In the genomic region with DNA sequence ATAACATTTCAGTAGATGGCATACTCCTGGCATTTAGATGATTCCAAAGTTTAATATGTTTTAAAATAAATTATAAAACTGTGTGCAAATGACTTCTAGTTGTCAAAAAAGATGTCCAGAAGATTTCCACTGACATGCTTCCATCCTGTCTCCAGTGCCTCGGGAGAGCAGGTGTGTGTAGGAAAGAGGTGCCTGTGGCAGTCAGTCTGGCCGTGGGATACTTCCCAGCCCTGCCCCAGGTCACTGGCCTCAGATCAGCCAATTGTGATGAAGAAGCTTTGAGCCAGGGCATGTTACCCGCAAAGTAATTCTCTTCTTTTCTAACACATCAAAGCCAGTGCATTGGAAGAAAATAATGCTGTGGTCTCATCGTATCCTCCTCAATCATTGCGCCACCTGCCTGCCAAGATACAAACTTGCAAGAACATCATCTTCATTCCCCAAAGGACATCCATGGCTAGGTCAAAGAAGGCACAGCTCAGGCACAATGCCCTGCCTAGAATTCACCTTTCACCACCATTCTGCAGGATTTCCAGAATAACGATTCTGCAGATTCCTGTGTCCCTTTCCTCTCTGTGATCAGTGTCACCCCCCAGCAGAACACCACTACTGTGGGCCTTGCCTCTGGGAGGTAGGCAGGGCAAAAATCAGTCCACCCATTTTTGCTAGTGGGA, we compare ENCODE assay signal across 7 cellular contexts. TPM values are rescaled to one million over a fixed set of nuclear protein-coding genes. Genes with fewer than 3 reads are reported as not detected.
DNase-seq lines count a peak whose midpoint lies in the region; ATAC-seq and TF ChIP-seq lines count a peak whose summit lies in the region.

No MANE protein-coding gene starts in this region.

- peak; percentile 87 for ATAC-seq in GM23338
- peak; percentile 24 for ATAC-seq in effector memory CD8-positive, alpha-beta T cell (replicated peaks)

- H3K27me3 ChIP-seq in GM23338 (ENCODE audit: insufficient read depth), result peaks cover 28% of the 10 kb centered on the region
- peaks cover 15% of the 10 kb centered on the region for H3K27me3 ChIP-seq in neural cell (ENCODE audit: insufficient read depth, low read depth, low read length)

- TF ChIP-seq CTCF in GM23338 (conservative IDR thresholded peaks at IDR 0.05; ENCODE audit: low read depth in 2 of 2) (peak; percentile 78 to 94), neural cell (IDR thresholded peaks at IDR 0.05; ENCODE audit: poor library complexity, severe bottlenecking) (peak; percentile 71)

- TF ChIP-seq RAD21 in neural cell (conservative IDR thresholded peaks at IDR 0.05), result peak; percentile 70

- DNase-seq in DMS53 (lab: John Stamatoyannopoulos, UW) (peak; percentile 79), GM23338 (ENCODE audit: low spot score) (peak; percentile 90), RPMI7951 (ENCODE audit: low read depth) (peak; percentile 71), NCI-H1436 (lab: John Stamatoyannopoulos, UW) (no peak), NCI-H1930 (lab: John Stamatoyannopoulos, UW) (no peak)
- DNase-seq in effector memory CD8-positive, alpha-beta T cell, result peak in 2 of 3 experiments; percentile 17 to 21

- H3F3A ChIP-seq in GM23338 (replicated peaks; ENCODE audit: low read depth), result no peaks in the 10 kb centered on the region
- H3F3A ChIP-seq in neural cell (ENCODE audit: insufficient read depth, low read length, poor library complexity, severe bottlenecking), result no peaks in the 10 kb centered on the region

- H3K9me2 ChIP-seq in GM23338 (ENCODE audit: insufficient read depth), result 0 out of 2 replicates have a peak, but pooled peaks cover 3% of the 10 kb centered on the region
- H3K9me2 ChIP-seq in neural cell (ENCODE audit: insufficient read depth, low read length), result no peaks in the 10 kb centered on the region

- H3K9me3 Mint-ChIP-seq in GM23338, result peaks cover 27% of the 10 kb centered on the region
- no peaks in the 10 kb centered on the region for H3K9me3 Mint-ChIP-seq in effector memory CD8-positive, alpha-beta T cell

- H4K20me1 ChIP-seq in GM23338 (replicated peaks; ENCODE audit: insufficient read depth) (no peaks in the 10 kb centered on the region), neural cell (ENCODE audit: insufficient read depth) (no peaks in the 10 kb centered on the region)

- H3K4me1 ChIP-seq in GM23338 (ENCODE audit: insufficient read depth), result peaks cover 7% of the 10 kb centered on the region; the same call in 1 of the 2 replicates

- peaks cover 19% of the 10 kb centered on the region for H3K4me1 Mint-ChIP-seq in GM23338
- H3K4me1 Mint-ChIP-seq in effector memory CD8-positive, alpha-beta T cell (ENCODE audit: low read depth in 2 of 2), result peaks cover 0 to 7% of the 10 kb centered on the region in 2 donors

- H3K79me2 ChIP-seq in GM23338 (replicated peaks; ENCODE audit: insufficient read depth) (no peaks in the 10 kb centered on the region), neural cell (replicated peaks; ENCODE audit: insufficient read depth, low read length) (no peaks in the 10 kb centered on the region)

- H3K4me3 ChIP-seq in GM23338 (no peak overlapping the region), neural cell (ENCODE audit: low read length) (no peak overlapping the region)

- peaks cover 37% of the 10 kb centered on the region for H3K27me3 Mint-ChIP-seq in GM23338 (ENCODE audit: insufficient read depth, low read depth, poor library complexity)
- H3K27me3 Mint-ChIP-seq in effector memory CD8-positive, alpha-beta T cell, result peaks cover 53 to 72% of the 10 kb centered on the region in 2 donors

- no peak overlapping the region for H3K27ac Mint-ChIP-seq in GM23338
- no peak overlapping the region for H3K27ac Mint-ChIP-seq in effector memory CD8-positive, alpha-beta T cell

- H3K9me3 ChIP-seq in neural cell (ENCODE audit: low read length), result peaks cover 4% of the 10 kb centered on the region

- H3K4me3 Mint-ChIP-seq in GM23338, result no peak overlapping the region
- H3K4me3 Mint-ChIP-seq in effector memory CD8-positive, alpha-beta T cell, result no peak overlapping the region

- H3K27ac ChIP-seq in GM23338 (ENCODE audit: low read depth), result no peak overlapping the region
- H3K27ac ChIP-seq in neural cell (ENCODE audit: low read length), result no peak overlapping the region

- H3K4me2 ChIP-seq in GM23338 (no peak overlapping the region), neural cell (ENCODE audit: low read length) (no peak overlapping the region)

- peaks cover 20% of the 10 kb centered on the region for H3K36me3 Mint-ChIP-seq in GM23338 (ENCODE audit: low read depth)
- H3K36me3 Mint-ChIP-seq in effector memory CD8-positive, alpha-beta T cell (ENCODE audit: insufficient read depth), result no peaks in the 10 kb centered on the region

- no peak overlapping the region for H3K9ac ChIP-seq in neural cell (ENCODE audit: low read length)

- H2AFZ ChIP-seq in GM23338 (no peak overlapping the region), neural cell (ENCODE audit: low read depth, low read length) (no peak overlapping the region)

- peaks cover 4% of the 10 kb centered on the region; the same call in 1 of the 2 replicates for H3K36me3 ChIP-seq in GM23338 (ENCODE audit: insufficient read depth)
- H3K36me3 ChIP-seq in neural cell (ENCODE audit: insufficient read depth, low read length), result no peaks in the 10 kb centered on the region

- TF ChIP-seq EP300 in neural cell (conservative IDR thresholded peaks at IDR 0.05; ENCODE audit: poor library complexity, severe bottlenecking), result no peak

TF ChIP-seq in GM23338, 12 proteins besides CTCF, POLR2A, EP300 and RAD21 (continues in another document):
- TF ChIP-seq, protein P1, sequence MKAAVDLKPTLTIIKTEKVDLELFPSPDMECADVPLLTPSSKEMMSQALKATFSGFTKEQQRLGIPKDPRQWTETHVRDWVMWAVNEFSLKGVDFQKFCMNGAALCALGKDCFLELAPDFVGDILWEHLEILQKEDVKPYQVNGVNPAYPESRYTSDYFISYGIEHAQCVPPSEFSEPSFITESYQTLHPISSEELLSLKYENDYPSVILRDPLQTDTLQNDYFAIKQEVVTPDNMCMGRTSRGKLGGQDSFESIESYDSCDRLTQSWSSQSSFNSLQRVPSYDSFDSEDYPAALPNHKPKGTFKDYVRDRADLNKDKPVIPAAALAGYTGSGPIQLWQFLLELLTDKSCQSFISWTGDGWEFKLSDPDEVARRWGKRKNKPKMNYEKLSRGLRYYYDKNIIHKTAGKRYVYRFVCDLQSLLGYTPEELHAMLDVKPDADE (IDR thresholded peaks at IDR 0.05), result no peak
- TF ChIP-seq JUNB (IDR thresholded peaks at IDR 0.05; ENCODE audit: unreplicated experiment), result no peak

TF ChIP-seq in neural cell, 6 proteins besides CTCF, POLR2A, EP300 and RAD21:
- TF ChIP-seq SMC3 (conservative IDR thresholded peaks at IDR 0.05; ENCODE audit: poor library complexity) (peak; percentile 82), REST (IDR thresholded peaks at IDR 0.05; ENCODE audit: borderline replicate concordance) (no peak)

RNA-seq across cellular contexts. Expression of gene KCNMA1, which starts 6.3 kb away (rescaled TPM):
- total RNA-seq in GM23338 (2014; rRNA removed; shearing (Covaris generic)), result 8.2 and 8.9 TPM in 2 replicates
- polyA plus RNA-seq in GM23338 (2016; fragmentation: Nextera tagmentation; extraction: Ambion mirVana) (8.7 and 9.0 TPM in 2 replicates), neural cell (60.8 and 62.4 TPM in 2 replicates)
- total RNA-seq in RPMI7951 (2014; rRNA removed; shearing (Covaris generic)), result 33.7 and 47.7 TPM in 2 replicates
- polyA minus RNA-seq in neural cell, result 133 and 171 TPM in 2 replicates

Comparison
In these comparisons a context has a peak if more than half of its experiments do, and no peak if none do; other contexts are left out.
1. DNase-seq: peak in DMS53 (single experiment), GM23338 (single experiment), RPMI7951 (single experiment) and effector memory CD8-positive, alpha-beta T cell (2 of 3); none in NCI-H1436 (single experiment) and NCI-H1930 (0 of 2).